ENCODE assay signal across 1 cellular context in genomic region chr2:195613922-195614321, GRCh38.
A peak's percentile ranks its signal among the peaks of the same experiment; 100 is the strongest.
TF ChIP-seq lines count a peak whose summit lies in the region.

No MANE protein-coding gene starts in this region.

TF ChIP-seq in A549, 52 proteins besides CTCF, POLR2A, EP300 and RAD21 (continued from another document):
- TF ChIP-seq GATA3 (IDR thresholded peaks at IDR 0.05; ENCODE audit: borderline replicate concordance), result peak; percentile 78; the same call in 1 of the 2 replicates
- TF ChIP-seq NPAS2 (CRISPR knock-in tag; IDR thresholded peaks at IDR 0.05; ENCODE audit: borderline replicate concordance), result no peak
- TF ChIP-seq ELK1 (IDR thresholded peaks at IDR 0.05; ENCODE audit: low read depth, low read length), result no peak
- peak; percentile 64 for TF ChIP-seq JUNB (IDR thresholded peaks at IDR 0.05)
